ENCODE assay signal across 1 cellular context in the genomic region with DNA sequence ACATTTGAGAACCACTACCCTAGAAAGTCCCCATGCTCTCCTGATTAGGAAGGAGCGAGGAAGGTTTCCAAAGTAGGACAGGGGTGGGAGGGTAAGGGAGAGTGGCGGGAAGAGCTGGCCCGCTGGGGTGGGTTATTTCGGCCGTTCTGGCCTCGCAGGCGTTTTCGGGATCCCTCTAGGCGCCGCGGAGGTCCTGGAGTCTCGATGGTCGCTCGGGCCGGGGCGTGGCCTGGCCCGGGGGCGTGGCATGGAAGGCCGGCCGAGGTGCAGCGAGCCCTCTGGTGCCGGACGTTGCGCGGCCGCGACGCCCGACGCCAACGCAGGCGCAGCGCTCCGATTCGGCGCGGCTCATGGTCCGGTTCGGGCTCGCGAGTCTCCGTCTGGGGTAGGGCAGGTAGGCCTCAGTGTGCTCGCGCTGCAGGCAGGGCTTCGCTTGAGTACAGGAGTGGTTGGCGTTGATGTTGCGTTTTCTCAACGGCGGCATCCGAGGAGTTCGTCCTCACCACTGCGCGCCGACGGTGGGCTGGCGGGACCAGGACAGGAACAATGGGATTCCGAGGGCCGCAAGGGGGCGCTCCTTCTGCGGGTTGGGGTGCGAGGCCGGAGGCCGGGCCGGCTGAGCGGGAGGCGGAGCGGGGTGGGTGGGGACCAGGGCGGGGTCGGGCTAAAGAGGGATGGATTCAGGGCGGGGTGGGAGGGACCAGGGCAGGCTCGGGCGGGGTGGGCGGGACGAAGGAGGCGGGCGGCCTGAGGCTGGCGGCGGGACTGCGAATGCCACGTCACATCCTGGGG.
A peak's percentile ranks its signal among the peaks of the same experiment; 100 is the strongest.
TF ChIP-seq lines count a peak whose summit lies in the region.

A gene with protein sequence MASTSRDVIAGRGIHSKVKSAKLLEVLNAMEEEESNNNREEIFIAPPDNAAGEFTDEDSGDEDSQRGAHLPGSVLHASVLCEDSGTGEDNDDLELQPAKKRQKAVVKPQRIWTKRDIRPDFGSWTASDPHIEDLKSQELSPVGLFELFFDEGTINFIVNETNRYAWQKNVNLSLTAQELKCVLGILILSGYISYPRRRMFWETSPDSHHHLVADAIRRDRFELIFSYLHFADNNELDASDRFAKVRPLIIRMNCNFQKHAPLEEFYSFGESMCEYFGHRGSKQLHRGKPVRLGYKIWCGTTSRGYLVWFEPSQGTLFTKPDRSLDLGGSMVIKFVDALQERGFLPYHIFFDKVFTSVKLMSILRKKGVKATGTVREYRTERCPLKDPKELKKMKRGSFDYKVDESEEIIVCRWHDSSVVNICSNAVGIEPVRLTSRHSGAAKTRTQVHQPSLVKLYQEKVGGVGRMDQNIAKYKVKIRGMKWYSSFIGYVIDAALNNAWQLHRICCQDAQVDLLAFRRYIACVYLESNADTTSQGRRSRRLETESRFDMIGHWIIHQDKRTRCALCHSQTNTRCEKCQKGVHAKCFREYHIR (plus strand): TSS at position 287 of the 792 bp plus-strand sequence. CDS start 7,628 bp downstream, outside the sequence.

TF ChIP-seq in K562, 482 proteins besides CTCF, POLR2A, EP300 and RAD21 (continued from another document and continues in another):
- peak; percentile 3; the same call in 1 of the 2 replicates for TF ChIP-seq NFE2 (IDR thresholded peaks at IDR 0.05; ENCODE audit: low read depth)
- no peak for TF ChIP-seq NCOA2 (IDR thresholded peaks at IDR 0.05; ENCODE audit: partially characterized antibody in 2 of 2)
- TF ChIP-seq ZFPM2 (CRISPR knock-in tag; IDR thresholded peaks at IDR 0.05) = no peak
- TF ChIP-seq, protein P1, sequence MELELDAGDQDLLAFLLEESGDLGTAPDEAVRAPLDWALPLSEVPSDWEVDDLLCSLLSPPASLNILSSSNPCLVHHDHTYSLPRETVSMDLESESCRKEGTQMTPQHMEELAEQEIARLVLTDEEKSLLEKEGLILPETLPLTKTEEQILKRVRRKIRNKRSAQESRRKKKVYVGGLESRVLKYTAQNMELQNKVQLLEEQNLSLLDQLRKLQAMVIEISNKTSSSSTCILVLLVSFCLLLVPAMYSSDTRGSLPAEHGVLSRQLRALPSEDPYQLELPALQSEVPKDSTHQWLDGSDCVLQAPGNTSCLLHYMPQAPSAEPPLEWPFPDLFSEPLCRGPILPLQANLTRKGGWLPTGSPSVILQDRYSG (tag; conservative IDR thresholded peaks at IDR 0.05; ENCODE audit: low read depth) = no peak
- TF ChIP-seq ARNT (IDR thresholded peaks at IDR 0.05) = no peak
- peak; percentile 91 for TF ChIP-seq NUFIP1 (IDR thresholded peaks at IDR 0.05; ENCODE audit: partially characterized antibody)
- no peak for TF ChIP-seq ELF1 (tag; IDR thresholded peaks at IDR 0.05)
- no peak for TF ChIP-seq PRMT5 (CRISPR knock-in tag; IDR thresholded peaks at IDR 0.05)
- TF ChIP-seq, protein P2, sequence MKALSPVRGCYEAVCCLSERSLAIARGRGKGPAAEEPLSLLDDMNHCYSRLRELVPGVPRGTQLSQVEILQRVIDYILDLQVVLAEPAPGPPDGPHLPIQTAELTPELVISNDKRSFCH (CRISPR knock-in tag; IDR thresholded peaks at IDR 0.05) = no peak
- TF ChIP-seq, protein P2 (tag; IDR thresholded peaks at IDR 0.05) = peak; percentile 89
- no peak for TF ChIP-seq NFIX (CRISPR knock-in tag; IDR thresholded peaks at IDR 0.05; ENCODE audit: low read depth)
- TF ChIP-seq, protein P3, sequence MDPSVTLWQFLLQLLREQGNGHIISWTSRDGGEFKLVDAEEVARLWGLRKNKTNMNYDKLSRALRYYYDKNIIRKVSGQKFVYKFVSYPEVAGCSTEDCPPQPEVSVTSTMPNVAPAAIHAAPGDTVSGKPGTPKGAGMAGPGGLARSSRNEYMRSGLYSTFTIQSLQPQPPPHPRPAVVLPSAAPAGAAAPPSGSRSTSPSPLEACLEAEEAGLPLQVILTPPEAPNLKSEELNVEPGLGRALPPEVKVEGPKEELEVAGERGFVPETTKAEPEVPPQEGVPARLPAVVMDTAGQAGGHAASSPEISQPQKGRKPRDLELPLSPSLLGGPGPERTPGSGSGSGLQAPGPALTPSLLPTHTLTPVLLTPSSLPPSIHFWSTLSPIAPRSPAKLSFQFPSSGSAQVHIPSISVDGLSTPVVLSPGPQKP (CRISPR knock-in tag; IDR thresholded peaks at IDR 0.05) = no peak
- TF ChIP-seq ZNF143 (CRISPR knock-in tag; IDR thresholded peaks at IDR 0.05) = 0 out of 2 replicates have a peak, but pooled peaks have one; percentile 19
- TF ChIP-seq CXXC5 (CRISPR knock-in tag; IDR thresholded peaks at IDR 0.05) = peak; percentile 97
- TF ChIP-seq, protein P4, sequence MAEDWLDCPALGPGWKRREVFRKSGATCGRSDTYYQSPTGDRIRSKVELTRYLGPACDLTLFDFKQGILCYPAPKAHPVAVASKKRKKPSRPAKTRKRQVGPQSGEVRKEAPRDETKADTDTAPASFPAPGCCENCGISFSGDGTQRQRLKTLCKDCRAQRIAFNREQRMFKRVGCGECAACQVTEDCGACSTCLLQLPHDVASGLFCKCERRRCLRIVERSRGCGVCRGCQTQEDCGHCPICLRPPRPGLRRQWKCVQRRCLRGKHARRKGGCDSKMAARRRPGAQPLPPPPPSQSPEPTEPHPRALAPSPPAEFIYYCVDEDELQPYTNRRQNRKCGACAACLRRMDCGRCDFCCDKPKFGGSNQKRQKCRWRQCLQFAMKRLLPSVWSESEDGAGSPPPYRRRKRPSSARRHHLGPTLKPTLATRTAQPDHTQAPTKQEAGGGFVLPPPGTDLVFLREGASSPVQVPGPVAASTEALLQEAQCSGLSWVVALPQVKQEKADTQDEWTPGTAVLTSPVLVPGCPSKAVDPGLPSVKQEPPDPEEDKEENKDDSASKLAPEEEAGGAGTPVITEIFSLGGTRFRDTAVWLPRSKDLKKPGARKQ (CRISPR knock-in tag; IDR thresholded peaks at IDR 0.05) = no peak
- peak; percentile 10 for TF ChIP-seq MBD2 (IDR thresholded peaks at IDR 0.05; ENCODE audit: borderline replicate concordance, low read depth)
- 0 out of 2 replicates have a peak, but pooled peaks have one; percentile 26 for TF ChIP-seq KLF16 (IDR thresholded peaks at IDR 0.05)
- TF ChIP-seq SNIP1 (IDR thresholded peaks at IDR 0.05; ENCODE audit: low read depth) = peak; percentile 90
- no peak; the same call in 1 of the 2 replicates for TF ChIP-seq TEAD4 (IDR thresholded peaks at IDR 0.05; ENCODE audit: low read length)
- TF ChIP-seq TEAD4 (CRISPR knock-in tag; IDR thresholded peaks at IDR 0.05; ENCODE audit: borderline replicate concordance) = no peak
- 0 out of 4 replicates have a peak, but pooled peaks of 1 of the 2 experiments have one; percentile 11 for TF ChIP-seq ETV6 (IDR thresholded peaks at IDR 0.05; ENCODE audit: borderline replicate concordance in 1 of 2, low read depth in 2 of 2, low read length in 1 of 2)
- peak; percentile 88; the same call in 1 of the 2 replicates for TF ChIP-seq ETV6 (CRISPR knock-in tag; IDR thresholded peaks at IDR 0.05; ENCODE audit: borderline replicate concordance)
- no peak for TF ChIP-seq PTTG1 (tag; IDR thresholded peaks at IDR 0.05; ENCODE audit: low read depth)
- TF ChIP-seq SPI1 (IDR thresholded peaks at IDR 0.05; ENCODE audit: borderline replicate concordance, low read depth, low read length) = no peak
- TF ChIP-seq TRIM24 (IDR thresholded peaks at IDR 0.05) = peak in 1 of 2 experiments; percentile 97; a peak in 2 of 4 replicates
- no peak for TF ChIP-seq ZNF140 (CRISPR knock-in tag; IDR thresholded peaks at IDR 0.05)
- TF ChIP-seq ZNF354B (CRISPR knock-in tag; IDR thresholded peaks at IDR 0.05) = no peak
- TF ChIP-seq CBFA2T2 (conservative IDR thresholded peaks at IDR 0.05) = no peak
- TF ChIP-seq RBM39 (optimal IDR thresholded peaks at IDR 0.05; ENCODE audit: low read depth, low read length) = no peak
- TF ChIP-seq ZC3H8 (IDR thresholded peaks at IDR 0.05) = no peak; the same call in 1 of the 2 replicates
- TF ChIP-seq, protein P5, sequence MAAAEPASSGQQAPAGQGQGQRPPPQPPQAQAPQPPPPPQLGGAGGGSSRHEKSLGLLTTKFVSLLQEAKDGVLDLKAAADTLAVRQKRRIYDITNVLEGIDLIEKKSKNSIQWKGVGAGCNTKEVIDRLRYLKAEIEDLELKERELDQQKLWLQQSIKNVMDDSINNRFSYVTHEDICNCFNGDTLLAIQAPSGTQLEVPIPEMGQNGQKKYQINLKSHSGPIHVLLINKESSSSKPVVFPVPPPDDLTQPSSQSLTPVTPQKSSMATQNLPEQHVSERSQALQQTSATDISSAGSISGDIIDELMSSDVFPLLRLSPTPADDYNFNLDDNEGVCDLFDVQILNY (CRISPR knock-in tag; IDR thresholded peaks at IDR 0.05) = peak; percentile 83
- no peak for TF ChIP-seq ZC3H4 (CRISPR knock-in tag; IDR thresholded peaks at IDR 0.05; ENCODE audit: borderline replicate concordance)
- TF ChIP-seq RBM15 (IDR thresholded peaks at IDR 0.05; ENCODE audit: insufficient read depth, low read length) = no peak
- TF ChIP-seq ZNF586 (CRISPR knock-in tag; conservative IDR thresholded peaks at IDR 0.05) = no peak
- no peak for TF ChIP-seq TAL1 (IDR thresholded peaks at IDR 0.05)
- peak in 1 of 2 experiments; percentile 32; a peak in 1 of 4 replicates for TF ChIP-seq CSDE1 (IDR thresholded peaks at IDR 0.05)
- no peak for TF ChIP-seq MTA2 (IDR thresholded peaks at IDR 0.05; ENCODE audit: low read depth)
- TF ChIP-seq TAF1 (IDR thresholded peaks at IDR 0.05; ENCODE audit: control insufficient read depth, extremely low read depth, insufficient read depth, low read length, severe bottlenecking) = peak; percentile 89
- TF ChIP-seq, protein P6, sequence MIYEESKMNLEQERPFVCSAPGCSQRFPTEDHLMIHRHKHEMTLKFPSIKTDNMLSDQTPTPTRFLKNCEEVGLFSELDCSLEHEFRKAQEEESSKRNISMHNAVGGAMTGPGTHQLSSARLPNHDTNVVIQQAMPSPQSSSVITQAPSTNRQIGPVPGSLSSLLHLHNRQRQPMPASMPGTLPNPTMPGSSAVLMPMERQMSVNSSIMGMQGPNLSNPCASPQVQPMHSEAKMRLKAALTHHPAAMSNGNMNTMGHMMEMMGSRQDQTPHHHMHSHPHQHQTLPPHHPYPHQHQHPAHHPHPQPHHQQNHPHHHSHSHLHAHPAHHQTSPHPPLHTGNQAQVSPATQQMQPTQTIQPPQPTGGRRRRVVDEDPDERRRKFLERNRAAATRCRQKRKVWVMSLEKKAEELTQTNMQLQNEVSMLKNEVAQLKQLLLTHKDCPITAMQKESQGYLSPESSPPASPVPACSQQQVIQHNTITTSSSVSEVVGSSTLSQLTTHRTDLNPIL (CRISPR knock-in tag; IDR thresholded peaks at IDR 0.05) = no peak
- no peak for TF ChIP-seq MAFK (IDR thresholded peaks at IDR 0.05; ENCODE audit: low read length)
- TF ChIP-seq IFI16 (CRISPR knock-in tag; IDR thresholded peaks at IDR 0.05) = no peak
- no peak for TF ChIP-seq CBX2 (IDR thresholded peaks at IDR 0.05; ENCODE audit: insufficient read depth, low read length, poor library complexity, severe bottlenecking)
- TF ChIP-seq KDM2B (CRISPR knock-in tag; IDR thresholded peaks at IDR 0.05) = peak; percentile 46; the same call in 1 of the 2 replicates
- TF ChIP-seq, protein P7, sequence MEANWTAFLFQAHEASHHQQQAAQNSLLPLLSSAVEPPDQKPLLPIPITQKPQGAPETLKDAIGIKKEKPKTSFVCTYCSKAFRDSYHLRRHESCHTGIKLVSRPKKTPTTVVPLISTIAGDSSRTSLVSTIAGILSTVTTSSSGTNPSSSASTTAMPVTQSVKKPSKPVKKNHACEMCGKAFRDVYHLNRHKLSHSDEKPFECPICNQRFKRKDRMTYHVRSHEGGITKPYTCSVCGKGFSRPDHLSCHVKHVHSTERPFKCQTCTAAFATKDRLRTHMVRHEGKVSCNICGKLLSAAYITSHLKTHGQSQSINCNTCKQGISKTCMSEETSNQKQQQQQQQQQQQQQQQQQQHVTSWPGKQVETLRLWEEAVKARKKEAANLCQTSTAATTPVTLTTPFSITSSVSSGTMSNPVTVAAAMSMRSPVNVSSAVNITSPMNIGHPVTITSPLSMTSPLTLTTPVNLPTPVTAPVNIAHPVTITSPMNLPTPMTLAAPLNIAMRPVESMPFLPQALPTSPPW (CRISPR knock-in tag; IDR thresholded peaks at IDR 0.05) = peak; percentile 74
- TF ChIP-seq ZKSCAN8 (CRISPR knock-in tag; IDR thresholded peaks at IDR 0.05) = no peak
- no peak for TF ChIP-seq ILK (tag; IDR thresholded peaks at IDR 0.05; ENCODE audit: borderline replicate concordance, low read depth)
- no peak for TF ChIP-seq TBL1XR1 (IDR thresholded peaks at IDR 0.05; ENCODE audit: low read length in 2 of 2)
- no peak for TF ChIP-seq EZH2 (IDR thresholded peaks at IDR 0.05; ENCODE audit: borderline replicate concordance, low read depth, low read length)
- no peak for TF ChIP-seq CEBPB (tag; IDR thresholded peaks at IDR 0.05)
- peak; percentile 95 for TF ChIP-seq LCOR (CRISPR knock-in tag; IDR thresholded peaks at IDR 0.05)
- TF ChIP-seq ZBTB17 (CRISPR knock-in tag; IDR thresholded peaks at IDR 0.05) = peak; percentile 82
- no peak for TF ChIP-seq BDP1 (IDR thresholded peaks at IDR 0.05; ENCODE audit: insufficient read depth, insufficient read length)
- TF ChIP-seq CTBP1 (IDR thresholded peaks at IDR 0.05; ENCODE audit: borderline replicate concordance) = peak; percentile 95
- TF ChIP-seq, protein P8, sequence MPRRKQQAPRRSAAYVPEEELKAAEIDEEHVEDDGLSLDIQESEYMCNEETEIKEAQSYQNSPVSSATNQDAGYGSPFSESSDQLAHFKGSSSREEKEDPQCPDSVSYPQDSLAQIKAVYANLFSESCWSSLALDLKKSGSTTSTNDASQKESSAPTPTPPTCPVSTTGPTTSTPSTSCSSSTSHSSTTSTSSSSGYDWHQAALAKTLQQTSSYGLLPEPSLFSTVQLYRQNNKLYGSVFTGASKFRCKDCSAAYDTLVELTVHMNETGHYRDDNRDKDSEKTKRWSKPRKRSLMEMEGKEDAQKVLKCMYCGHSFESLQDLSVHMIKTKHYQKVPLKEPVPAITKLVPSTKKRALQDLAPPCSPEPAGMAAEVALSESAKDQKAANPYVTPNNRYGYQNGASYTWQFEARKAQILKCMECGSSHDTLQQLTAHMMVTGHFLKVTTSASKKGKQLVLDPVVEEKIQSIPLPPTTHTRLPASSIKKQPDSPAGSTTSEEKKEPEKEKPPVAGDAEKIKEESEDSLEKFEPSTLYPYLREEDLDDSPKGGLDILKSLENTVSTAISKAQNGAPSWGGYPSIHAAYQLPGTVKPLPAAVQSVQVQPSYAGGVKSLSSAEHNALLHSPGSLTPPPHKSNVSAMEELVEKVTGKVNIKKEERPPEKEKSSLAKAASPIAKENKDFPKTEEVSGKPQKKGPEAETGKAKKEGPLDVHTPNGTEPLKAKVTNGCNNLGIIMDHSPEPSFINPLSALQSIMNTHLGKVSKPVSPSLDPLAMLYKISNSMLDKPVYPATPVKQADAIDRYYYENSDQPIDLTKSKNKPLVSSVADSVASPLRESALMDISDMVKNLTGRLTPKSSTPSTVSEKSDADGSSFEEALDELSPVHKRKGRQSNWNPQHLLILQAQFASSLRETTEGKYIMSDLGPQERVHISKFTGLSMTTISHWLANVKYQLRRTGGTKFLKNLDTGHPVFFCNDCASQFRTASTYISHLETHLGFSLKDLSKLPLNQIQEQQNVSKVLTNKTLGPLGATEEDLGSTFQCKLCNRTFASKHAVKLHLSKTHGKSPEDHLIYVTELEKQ (CRISPR knock-in tag; IDR thresholded peaks at IDR 0.05) = no peak
- no peak for TF ChIP-seq ZNF707 (CRISPR knock-in tag; conservative IDR thresholded peaks at IDR 0.05)
